Comparison of ENCODE assay signal across 38 cellular contexts in the genomic region with DNA sequence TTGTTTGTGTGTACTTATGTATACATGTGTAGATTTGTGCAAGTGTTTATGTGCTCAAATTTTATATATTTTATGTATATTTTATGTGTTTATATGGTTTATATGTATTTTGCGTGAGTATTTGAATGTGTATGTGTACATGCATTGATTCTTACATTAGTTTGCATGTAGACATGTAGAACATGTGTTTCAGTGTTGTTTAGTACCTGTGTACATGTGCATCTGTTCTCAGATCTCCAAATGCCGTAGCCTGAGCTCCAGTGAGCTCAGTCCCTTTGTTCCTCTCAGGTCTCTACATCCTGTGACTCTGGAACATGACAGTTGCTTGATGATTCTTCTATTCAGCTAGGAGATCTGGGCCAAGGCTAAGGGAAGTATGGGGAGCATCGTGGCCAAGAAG. TPM values are rescaled to one million over a fixed set of nuclear protein-coding genes. Genes with fewer than 3 reads are reported as not detected.
"Had no signal": no experiment of that assay in that cellular context is flagged by ENCODE, and none has a peak within 500 bp of the region (broad histone marks: within the 10 kb centered on the region; RNA-seq: fewer than 3 reads in every experiment).

No MANE protein-coding gene starts in this region.

- H3K36me3 ChIP-seq: MG63 had no signal

- H3K4me3 ChIP-seq: MG63 had no signal

- DNase-seq: Karpas-422, Kasumi-1, MG63, MM.1S, MV-4-11, NCI-H1048, NCI-H1092, NCI-H1092 treated with DMSO at 0.1 percent for 48 hours, NCI-H1105, NCI-H1105 treated with DMSO at 0.1 percent for 48 hours, NCI-H1417, NCI-H1417 treated with DMSO at 0.1 percent for 48 hours, NCI-H1436, NCI-H1436 treated with DMSO at 0.1 percent for 48 hours, NCI-H146, NCI-H1694, NCI-H1694 treated with DMSO at 0.1 percent for 48 hours, NCI-H187, NCI-H187 treated with DMSO at 0.1 percent for 48 hours, NCI-H1930, NCI-H2029, NCI-H2029 treated with DMSO at 0.1 percent for 48 hours, NCI-H2081, NCI-H2081 treated with DMSO at 0.1 percent for 48 hours, NCI-H2107, NCI-H2171, NCI-H2171 treated with DMSO at 0.1 percent for 48 hours, NCI-H2227 treated with DMSO at 0.1 percent for 48 hours, NCI-H226, NCI-H345, NCI-H446, NCI-H446 treated with DMSO at 0.1 percent for 48 hours, NCI-H510A, NCI-H510A treated with DMSO at 0.1 percent for 48 hours had no signal

- H3K27me3 ChIP-seq: MG63 had no signal

- H3K9me3 ChIP-seq: MG63 had no signal

RNA-seq across cellular contexts. Expression of a gene that starts 4.5 kb away (rescaled TPM):
- total RNA-seq: LHCN-M2, M059J, MCF 10A, NCI-H460 had no signal

RNA-seq across cellular contexts. Expression of a gene that starts 11.1 kb away (rescaled TPM):
- total RNA-seq: LHCN-M2, M059J, MCF 10A, NCI-H460 had no signal

RNA-seq across cellular contexts. Expression of a gene that starts 26.5 kb away (rescaled TPM):
- total RNA-seq: LHCN-M2, M059J, MCF 10A, NCI-H460 had no signal

RNA-seq across cellular contexts. Expression of a gene that starts 45.5 kb away (rescaled TPM):
- total RNA-seq: LHCN-M2, M059J, MCF 10A, NCI-H460 had no signal
